Comparison of ENCODE assay signal across 14 cellular contexts in the genomic region with DNA sequence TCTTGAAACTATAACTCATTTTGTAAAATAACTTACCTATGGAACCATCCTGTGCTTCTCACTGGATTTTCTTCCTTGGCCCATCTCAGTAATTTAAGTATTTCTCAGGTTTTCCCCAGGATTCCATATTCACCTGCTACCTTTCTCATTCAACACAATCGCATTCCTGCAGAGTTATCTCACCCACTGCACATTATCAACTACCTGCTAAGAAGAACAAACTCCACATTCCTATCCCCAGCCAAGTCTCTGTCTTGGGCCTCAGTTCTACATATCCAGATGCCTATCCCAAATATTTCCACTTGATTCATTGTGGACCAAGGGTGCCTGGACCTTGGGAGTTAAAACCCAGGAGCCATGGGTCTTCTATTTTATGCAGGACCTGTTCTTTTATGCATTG.
"Had no signal": no experiment of that assay in that cellular context is flagged by ENCODE, and none has a peak within 500 bp of the region (broad histone marks: within the 10 kb centered on the region; RNA-seq: fewer than 3 reads in every experiment).

No MANE protein-coding gene starts in this region.

- H3K9me3 ChIP-seq: mucosa of descending colon, ovary had no signal

- H3K9me3 Mint-ChIP-seq: naive thymus-derived CD4-positive, alpha-beta T cell; stimulated activated effector memory CD8-positive, alpha-beta T cell treated with anti-CD3 and anti-CD28 coated beads, Interleukin-12 subunit alpha, Interleukin-12 subunit beta, amount 100 ng/mL, for 72 hours; T-helper 2 cell treated with Interferon-gamma antibody and Interleukin-4, amounts not matched to agents 5 μg/mL and 100 μg/mL, for 36 hours had no signal

- DNase-seq: activated CD4-positive, alpha-beta T cell treated with anti-CD3 and anti-CD28 coated beads, Interleukin-2, amount 50 U/mL, for 1 hour; activated CD8-positive, alpha-beta memory T cell treated with anti-CD3 and anti-CD28 coated beads for 24 hours; activated naive CD8-positive, alpha-beta T cell treated with anti-CD3 and anti-CD28 coated beads, Interleukin-2, amount 10 ng/mL, durations not matched to agents 7 days and 5 days; cerebellar nuclear complex; effector memory CD4-positive, alpha-beta T cell; foreskin keratinocyte; mammary epithelial cell; mucosa of descending colon; naive thymus-derived CD4-positive, alpha-beta T cell; ovary; stimulated activated CD4-positive, alpha-beta T cell treated with anti-CD3 and anti-CD28 coated beads, Interleukin-1b, Interleukin-23, amount 100 ng/mL, for 48 hours had no signal

- H3K36me3 Mint-ChIP-seq: activated naive CD8-positive, alpha-beta T cell treated with anti-CD3 and anti-CD28 coated beads, Interleukin-2, amount 10 ng/mL, durations not matched to agents 7 days and 5 days; naive thymus-derived CD4-positive, alpha-beta T cell; stimulated activated effector memory CD8-positive, alpha-beta T cell treated with anti-CD3 and anti-CD28 coated beads, Interleukin-12 subunit alpha, Interleukin-12 subunit beta, amount 100 ng/mL, for 72 hours had no signal

- H3K27me3 Mint-ChIP-seq: activated naive CD8-positive, alpha-beta T cell treated with anti-CD3 and anti-CD28 coated beads, Interleukin-2, amount 10 ng/mL, durations not matched to agents 7 days and 5 days had no signal

- H3K27ac ChIP-seq: foreskin keratinocyte, ovary had no signal

- H3K36me3 ChIP-seq: ovary had no signal

- ATAC-seq: activated CD4-positive, CD25-positive, alpha-beta regulatory T cell treated with anti-CD3 and anti-CD28 coated beads, Interleukin-2, amount 50 U/mL, for 24 hours; mucosa of descending colon; naive thymus-derived CD4-positive, alpha-beta T cell; stimulated activated effector memory CD8-positive, alpha-beta T cell treated with anti-CD3 and anti-CD28 coated beads, Interleukin-12 subunit alpha, Interleukin-12 subunit beta, amount 100 ng/mL, for 72 hours had no signal

- H3K4me3 ChIP-seq: mucosa of descending colon, ovary had no signal

- H3K27ac Mint-ChIP-seq: activated naive CD8-positive, alpha-beta T cell treated with anti-CD3 and anti-CD28 coated beads, Interleukin-2, amount 10 ng/mL, durations not matched to agents 7 days and 5 days; naive thymus-derived CD4-positive, alpha-beta T cell; stimulated activated effector memory CD8-positive, alpha-beta T cell treated with anti-CD3 and anti-CD28 coated beads, Interleukin-12 subunit alpha, Interleukin-12 subunit beta, amount 100 ng/mL, for 72 hours; T-helper 2 cell treated with Interferon-gamma antibody and Interleukin-4, amounts not matched to agents 5 μg/mL and 100 μg/mL, for 36 hours had no signal

- H3K4me3 Mint-ChIP-seq: activated naive CD8-positive, alpha-beta T cell treated with anti-CD3 and anti-CD28 coated beads, Interleukin-2, amount 10 ng/mL, durations not matched to agents 7 days and 5 days; naive thymus-derived CD4-positive, alpha-beta T cell; stimulated activated effector memory CD8-positive, alpha-beta T cell treated with anti-CD3 and anti-CD28 coated beads, Interleukin-12 subunit alpha, Interleukin-12 subunit beta, amount 100 ng/mL, for 72 hours; T-helper 2 cell treated with Interferon-gamma antibody and Interleukin-4, amounts not matched to agents 5 μg/mL and 100 μg/mL, for 36 hours had no signal

- H3K4me1 ChIP-seq: foreskin keratinocyte had no signal

- H3K4me1 Mint-ChIP-seq: activated naive CD8-positive, alpha-beta T cell treated with anti-CD3 and anti-CD28 coated beads, Interleukin-2, amount 10 ng/mL, durations not matched to agents 7 days and 5 days; naive thymus-derived CD4-positive, alpha-beta T cell; stimulated activated effector memory CD8-positive, alpha-beta T cell treated with anti-CD3 and anti-CD28 coated beads, Interleukin-12 subunit alpha, Interleukin-12 subunit beta, amount 100 ng/mL, for 72 hours had no signal

- H3K27me3 ChIP-seq: foreskin keratinocyte, ovary had no signal
